Comparison of ENCODE assay signal across 8 cellular contexts in genomic region chrX:23493941-23494374, GRCh38.
DNase-seq lines count a peak whose midpoint lies in the region; ATAC-seq lines count a peak whose summit lies in the region.
"Had no signal": no experiment of that assay in that cellular context is flagged by ENCODE, and none has a peak within 500 bp of the region (broad histone marks: within the 10 kb centered on the region; RNA-seq: fewer than 3 reads in every experiment).

No MANE protein-coding gene starts in this region.

- no peak overlapping the region for H3K4me3 ChIP-seq in SJCRH30

- ATAC-seq in GM18907 (IDR thresholded peaks at IDR 0.05; ENCODE audit: unreplicated experiment) (peak; percentile 87), HG03060 (IDR thresholded peaks at IDR 0.05; ENCODE audit: low read depth, unreplicated experiment) (peak; percentile 69), GM19455 (IDR thresholded peaks at IDR 0.05; ENCODE audit: unreplicated experiment) (no peak)

- no peaks in the 10 kb centered on the region for H3K27me3 ChIP-seq in SJCRH30

- peaks cover 16% of the 10 kb centered on the region for H3K4me1 ChIP-seq in SJCRH30

- H3K36me3 ChIP-seq in SJCRH30: no peaks in the 10 kb centered on the region

- H3K27ac ChIP-seq in SJCRH30: peak overlapping the region; percentile 52

- peaks cover 5% of the 10 kb centered on the region; the same call in 1 of the 2 replicates for H3K9me3 ChIP-seq in SJCRH30 (replicated peaks)

- DNase-seq in SJCRH30: peak; percentile 72 to 80
- DNase-seq in non-pigmented ciliary epithelial cell (ENCODE audit: low read depth): peak; percentile 24
- no peak for DNase-seq in foreskin melanocyte
- DNase-seq in NCI-H2107 (lab: John Stamatoyannopoulos, UW): no peak
- DNase-seq: activated T-cell treated with anti-CD3 and anti-CD28 coated beads, Interleukin-2, amount 50 U/mL, for 48 hours had no signal

Comparison
In these comparisons a context has a peak if more than half of its experiments do, and no peak if none do; other contexts are left out.
1. DNase-seq: peak in SJCRH30 (2 of 2) and non-pigmented ciliary epithelial cell (single experiment); none in foreskin melanocyte (single experiment) and NCI-H2107 (single experiment).